In genomic region chr13:32530841-32531253, GRCh38 we compare ENCODE assay signal across 8 cellular contexts. TPM values are rescaled to one million over a fixed set of nuclear protein-coding genes. Genes with fewer than 3 reads are reported as not detected.
A peak's percentile ranks its signal among the peaks of the same experiment; 100 is the strongest.
DNase-seq lines count a peak whose midpoint lies in the region; ATAC-seq and TF ChIP-seq lines count a peak whose summit lies in the region.

No MANE protein-coding gene starts in this region.

- TF ChIP-seq CTCF in type B pancreatic cell (conservative IDR thresholded peaks at IDR 0.05), result no peak

- H3K4me1 Mint-ChIP-seq in activated naive CD4-positive, alpha-beta T cell treated with anti-CD3 and anti-CD28 coated beads, Interleukin-2, amount 50 U/mL, for 24 hours, result peaks cover 96% of the 10 kb centered on the region
- H3K4me1 Mint-ChIP-seq in activated naive CD8-positive, alpha-beta T cell treated with anti-CD3 and anti-CD28 coated beads, Interleukin-2, amount 10 ng/mL, durations not matched to agents 7 days and 5 days, result peaks cover 45% of the 10 kb centered on the region
- H3K4me1 Mint-ChIP-seq in type B pancreatic cell (ENCODE audit: unreplicated experiment), result peaks cover 25% of the 10 kb centered on the region

- POLR2A ChIA-PET in activated naive CD8-positive, alpha-beta T cell treated with anti-CD3 and anti-CD28 coated beads, Interleukin-2, amount 10 ng/mL, durations not matched to agents 7 days and 5 days (lab: Charles Lee), result interaction anchor here (0.6 to 1.7 kb wide), 3 partner anchors 8 to 216 kb away, joined by 4 to 7 read pairs (median 6); partner anchors contain the start of genes BRCA2, N4BP2L1, N4BP2L2 and ZAR1L

- ATAC-seq in HG03097 (IDR thresholded peaks at IDR 0.05; ENCODE audit: low FRiP score, unreplicated experiment), result peak; percentile 46
- ATAC-seq in activated naive CD8-positive, alpha-beta T cell treated with anti-CD3 and anti-CD28 coated beads, Interleukin-2, amount 10 ng/mL, durations not matched to agents 7 days and 5 days (ENCODE audit: low read depth), result peak; percentile 78

- peak overlapping the region; percentile 83 for H3K4me3 Mint-ChIP-seq in activated naive CD4-positive, alpha-beta T cell treated with anti-CD3 and anti-CD28 coated beads, Interleukin-2, amount 50 U/mL, for 24 hours
- peak overlapping the region; percentile 85 for H3K4me3 Mint-ChIP-seq in activated naive CD8-positive, alpha-beta T cell treated with anti-CD3 and anti-CD28 coated beads, Interleukin-2, amount 10 ng/mL, durations not matched to agents 7 days and 5 days
- H3K4me3 Mint-ChIP-seq in type B pancreatic cell, result no peak overlapping the region

- H3K9me3 Mint-ChIP-seq in activated naive CD4-positive, alpha-beta T cell treated with anti-CD3 and anti-CD28 coated beads, Interleukin-2, amount 50 U/mL, for 24 hours, result no peaks in the 10 kb centered on the region
- H3K9me3 Mint-ChIP-seq in activated naive CD8-positive, alpha-beta T cell treated with anti-CD3 and anti-CD28 coated beads, Interleukin-2, amount 10 ng/mL, durations not matched to agents 7 days and 5 days, result peaks cover 1% of the 10 kb centered on the region
- no peaks in the 10 kb centered on the region for H3K9me3 Mint-ChIP-seq in type B pancreatic cell

- H3K36me3 Mint-ChIP-seq in activated naive CD4-positive, alpha-beta T cell treated with anti-CD3 and anti-CD28 coated beads, Interleukin-2, amount 50 U/mL, for 24 hours, result peaks cover 25% of the 10 kb centered on the region
- H3K36me3 Mint-ChIP-seq in activated naive CD8-positive, alpha-beta T cell treated with anti-CD3 and anti-CD28 coated beads, Interleukin-2, amount 10 ng/mL, durations not matched to agents 7 days and 5 days, result peaks cover 46% of the 10 kb centered on the region
- peaks cover 44% of the 10 kb centered on the region for H3K36me3 Mint-ChIP-seq in type B pancreatic cell

- H3K27ac Mint-ChIP-seq in activated naive CD4-positive, alpha-beta T cell treated with anti-CD3 and anti-CD28 coated beads, Interleukin-2, amount 50 U/mL, for 24 hours, result peak overlapping the region; percentile 59
- H3K27ac Mint-ChIP-seq in activated naive CD8-positive, alpha-beta T cell treated with anti-CD3 and anti-CD28 coated beads, Interleukin-2, amount 10 ng/mL, durations not matched to agents 7 days and 5 days, result peak overlapping the region; percentile 93
- peak overlapping the region; percentile 57 for H3K27ac Mint-ChIP-seq in type B pancreatic cell

- H3K27me3 Mint-ChIP-seq in activated naive CD4-positive, alpha-beta T cell treated with anti-CD3 and anti-CD28 coated beads, Interleukin-2, amount 50 U/mL, for 24 hours, result no peaks in the 10 kb centered on the region
- H3K27me3 Mint-ChIP-seq in activated naive CD8-positive, alpha-beta T cell treated with anti-CD3 and anti-CD28 coated beads, Interleukin-2, amount 10 ng/mL, durations not matched to agents 7 days and 5 days, result no peaks in the 10 kb centered on the region
- H3K27me3 Mint-ChIP-seq in type B pancreatic cell, result no peaks in the 10 kb centered on the region

- DNase-seq in activated naive CD4-positive, alpha-beta T cell treated with anti-CD3 and anti-CD28 coated beads, Interleukin-2, amount 50 U/mL, for 16 hours, result no peak
- no peak for DNase-seq in activated naive CD8-positive, alpha-beta T cell treated with anti-CD3 and anti-CD28 coated beads, Interleukin-2, amount 10 ng/mL, durations not matched to agents 7 days and 5 days
- peak; percentile 17 for DNase-seq in kidney glomerular epithelial cell (lab: John Stamatoyannopoulos, UW)
- DNase-seq in type B pancreatic cell (ENCODE audit: extremely low spot score, unreplicated experiment), result no peak
- DNase-seq in NCI-H345 (lab: John Stamatoyannopoulos, UW), result no peak
- DNase-seq in NCI-H187 treated with DMSO at 0.1 percent for 48 hours (lab: John Stamatoyannopoulos, UW), result no peak

RNA-seq across cellular contexts. Expression of gene N4BP2L2, which starts 7.7 kb away (rescaled TPM):
- 100 to 1,000 TPM; 160 to 180 TPM for total RNA-seq in activated naive CD8-positive, alpha-beta T cell treated with anti-CD3 and anti-CD28 coated beads, Interleukin-2, amount 10 ng/mL, durations not matched to agents 7 days and 5 days
- total RNA-seq in type B pancreatic cell (ENCODE audit: low replicate concordance), result 104 and 124 TPM in 2 replicates

RNA-seq across cellular contexts. Expression of gene PDS5B, which starts 55.4 kb away (rescaled TPM):
- total RNA-seq in activated naive CD8-positive, alpha-beta T cell treated with anti-CD3 and anti-CD28 coated beads, Interleukin-2, amount 10 ng/mL, durations not matched to agents 7 days and 5 days, result 10 to 100 TPM; 64.8 to 71.3 TPM
- total RNA-seq in type B pancreatic cell (ENCODE audit: low replicate concordance), result 32.6 and 69.9 TPM in 2 replicates
